Comparison of ENCODE assay signal across 20 cellular contexts in genomic region chr14:71588028-71588427, GRCh38.
DNase-seq lines count a peak whose midpoint lies in the region; ATAC-seq, FAIRE-seq and TF ChIP-seq lines count a peak whose summit lies in the region.
"Had no signal": no experiment of that assay in that cellular context is flagged by ENCODE, and none has a peak within 500 bp of the region (broad histone marks: within the 10 kb centered on the region; RNA-seq: fewer than 3 reads in every experiment).

No MANE protein-coding gene starts in this region.

- DNase-seq in HFFc6: peak; percentile 77
- peak; percentile 36 for DNase-seq in amniotic stem cell (lab: John Stamatoyannopoulos, UW)
- DNase-seq in fibroblast of peridontal ligament (ENCODE audit: extremely low read depth): peak; percentile 71
- DNase-seq in urothelium cell line (ENCODE audit: low spot score): no peak
- no peak for DNase-seq in naive thymus-derived CD4-positive, alpha-beta T cell
- no peak for DNase-seq in trophoblast cell
- DNase-seq in HEK293T (ENCODE audit: extremely low spot score): no peak
- DNase-seq: activated effector memory CD4-positive, alpha-beta T cell treated with Interleukin-2 at 50 U/mL for 16 hours; anterior cingulate cortex; CD8-positive, alpha-beta memory T cell; effector CD4-positive, alpha-beta T cell; foreskin melanocyte; lower lobe of right lung; natural killer cell; NCI-H1048; stimulated activated CD4-positive, alpha-beta T cell treated with anti-CD3 and anti-CD28 coated beads, Interleukin-1b, Interleukin-23, amount 100 ng/mL, for 48 hours; T-helper 1 cell had no signal

- H2BK120ac ChIP-seq in trophoblast cell (ENCODE audit: insufficient read depth, low read length, poor library complexity): no peak overlapping the region

- no peak overlapping the region for H3K18ac ChIP-seq in trophoblast cell (ENCODE audit: low read length)

- H3K27me3 ChIP-seq in naive thymus-derived CD4-positive, alpha-beta T cell (ENCODE audit: control insufficient read depth in 2 of 2, insufficient read depth in 2 of 2, low read length in 2 of 2): no peaks in the 10 kb centered on the region
- H3K27me3 ChIP-seq in trophoblast cell (ENCODE audit: insufficient read depth, low read length): no peaks in the 10 kb centered on the region
- H3K27me3 ChIP-seq: suprapubic skin had no signal

- intact Hi-C loops in naive thymus-derived CD4-positive, alpha-beta T cell (cut with micrococcal nuclease): no loop called here

- no peaks in the 10 kb centered on the region for H3K79me1 ChIP-seq in trophoblast cell (ENCODE audit: low read length)

- ATAC-seq in naive thymus-derived CD4-positive, alpha-beta T cell: no peak
- ATAC-seq: lower lobe of right lung, natural killer cell, WTC11 had no signal

- no peak overlapping the region for H2BK12ac ChIP-seq in trophoblast cell (ENCODE audit: low read length)

- CTCF ChIA-PET in naive thymus-derived CD4-positive, alpha-beta T cell (lab: Charles Lee): no interaction called here
- CTCF ChIA-PET in HEK293T (lab: Yijun Ruan, JAX): no interaction called here

- no peaks in the 10 kb centered on the region for H3K36me3 ChIP-seq in naive thymus-derived CD4-positive, alpha-beta T cell (ENCODE audit: control insufficient read depth in 2 of 3, insufficient read depth in 3 of 3, low read length in 3 of 3)
- H3K36me3 ChIP-seq in trophoblast cell (ENCODE audit: control insufficient read depth in 1 of 2, insufficient read depth in 2 of 2, low read length in 2 of 2): peaks cover 0 to 3% of the 10 kb centered on the region in 2 experiments
- H3K36me3 ChIP-seq: lower lobe of right lung, suprapubic skin had no signal

- no peak overlapping the region for H4K12ac ChIP-seq in trophoblast cell (ENCODE audit: low read depth, low read length)

- H2AFZ ChIP-seq in trophoblast cell (ENCODE audit: insufficient read depth, low read length, poor library complexity): no peak overlapping the region

- no peak overlapping the region for H3K14ac ChIP-seq in trophoblast cell (ENCODE audit: low read length)

- H3K27ac ChIP-seq in naive thymus-derived CD4-positive, alpha-beta T cell (ENCODE audit: low read depth, low read length): no peak overlapping the region
- no peak overlapping the region for H3K27ac ChIP-seq in trophoblast cell (ENCODE audit: low read depth, low read length)
- H3K27ac ChIP-seq: lower lobe of right lung, RWPE1, suprapubic skin had no signal

- H3K27me3 Mint-ChIP-seq in HFFc6 (ENCODE audit: insufficient read depth): no peaks in the 10 kb centered on the region; the same call in 1 of the 2 replicates
- H3K27me3 Mint-ChIP-seq in naive thymus-derived CD4-positive, alpha-beta T cell: no peaks in the 10 kb centered on the region
- H3K27me3 Mint-ChIP-seq: CD8-positive, alpha-beta memory T cell had no signal

- H3K79me2 ChIP-seq in trophoblast cell (ENCODE audit: control insufficient read depth, insufficient read depth, low read length, poor library complexity): no peaks in the 10 kb centered on the region

- no peak overlapping the region for H3K23ac ChIP-seq in trophoblast cell (ENCODE audit: low read length)

- H3K4me2 ChIP-seq in trophoblast cell (ENCODE audit: low read length): no peak overlapping the region

- H2AK5ac ChIP-seq in trophoblast cell (ENCODE audit: low read length): no peak overlapping the region

- no peak for TF ChIP-seq CTCF in HFFc6 (IDR thresholded peaks at IDR 0.05)

- H3K4me1 ChIP-seq in naive thymus-derived CD4-positive, alpha-beta T cell (ENCODE audit: control insufficient read depth in 2 of 2, insufficient read depth in 2 of 2, low read length in 2 of 2): peaks cover 5 to 6% of the 10 kb centered on the region in 2 donors
- no peaks in the 10 kb centered on the region for H3K4me1 ChIP-seq in trophoblast cell (ENCODE audit: control insufficient read depth in 1 of 2, insufficient read depth in 2 of 2, low read length in 2 of 2)

- H4K91ac ChIP-seq in trophoblast cell (ENCODE audit: low read depth, low read length): no peak overlapping the region

- FAIRE-seq in urothelium cell line (lab: Jason Lieb, UNC): peak; percentile 75

- H4K8ac ChIP-seq in trophoblast cell (ENCODE audit: low read depth, low read length): no peak overlapping the region

- no peak overlapping the region for H3K4me3 ChIP-seq in naive thymus-derived CD4-positive, alpha-beta T cell (ENCODE audit: low read length)
- no peak overlapping the region for H3K4me3 ChIP-seq in trophoblast cell (ENCODE audit: low read depth, low read length)
- H3K4me3 ChIP-seq: lower lobe of right lung, suprapubic skin had no signal

- POLR2A ChIA-PET in naive thymus-derived CD4-positive, alpha-beta T cell (lab: Charles Lee): no interaction called here
- POLR2A ChIA-PET in HEK293T (lab: Yijun Ruan, JAX): no interaction called here

- peak overlapping the region; percentile 74 for H3K27ac Mint-ChIP-seq in HFFc6
- H3K27ac Mint-ChIP-seq in naive thymus-derived CD4-positive, alpha-beta T cell: no peak overlapping the region
- H3K27ac Mint-ChIP-seq: natural killer cell had no signal

- no peak overlapping the region for H3K9ac ChIP-seq in trophoblast cell (ENCODE audit: low read length)

- no peaks in the 10 kb centered on the region for H3K9me3 ChIP-seq in naive thymus-derived CD4-positive, alpha-beta T cell (ENCODE audit: control insufficient read depth in 2 of 3, low read length in 3 of 3)
- no peaks in the 10 kb centered on the region for H3K9me3 ChIP-seq in trophoblast cell (ENCODE audit: insufficient read depth, low read depth, low read length)
- H3K9me3 ChIP-seq: lower lobe of right lung, suprapubic skin had no signal

- H3K36me3 Mint-ChIP-seq in HFFc6 (ENCODE audit: low read depth): peaks cover 28% of the 10 kb centered on the region
- peaks cover 16 to 34% (median 19%) of the 10 kb centered on the region in 5 donors for H3K36me3 Mint-ChIP-seq in naive thymus-derived CD4-positive, alpha-beta T cell
- H3K36me3 Mint-ChIP-seq: natural killer cell had no signal

- H3K9me3 Mint-ChIP-seq in HFFc6: no peaks in the 10 kb centered on the region
- H3K9me3 Mint-ChIP-seq in naive thymus-derived CD4-positive, alpha-beta T cell: peaks cover 0 to 2% (median 0%) of the 10 kb centered on the region in 11 donors
- H3K9me3 Mint-ChIP-seq: CD8-positive, alpha-beta memory T cell; natural killer cell; WTC11 had no signal

- WGBS in trophoblast cell (ENCODE audit: extremely low coverage, insufficient coverage, insufficient read length): no CpG with 5 or more reads among the region's 9 CpGs

- H3K4me3 Mint-ChIP-seq in HFFc6: peak overlapping the region; percentile 85
- H3K4me3 Mint-ChIP-seq in naive thymus-derived CD4-positive, alpha-beta T cell: no peak overlapping the region
- H3K4me3 Mint-ChIP-seq: CD8-positive, alpha-beta memory T cell; natural killer cell; WTC11 had no signal

- peaks cover 100% of the 10 kb centered on the region for H3K4me1 Mint-ChIP-seq in HFFc6 (ENCODE audit: low read depth)
- H3K4me1 Mint-ChIP-seq in naive thymus-derived CD4-positive, alpha-beta T cell: peaks cover 18 to 66% (median 46%) of the 10 kb centered on the region in 7 donors

- H3K4ac ChIP-seq in trophoblast cell (ENCODE audit: low read depth, low read length): no peak overlapping the region

- H2BK5ac ChIP-seq in trophoblast cell (ENCODE audit: low read depth, low read length, poor library complexity): no peak overlapping the region

TF ChIP-seq in HEK293T, 16 proteins besides CTCF, POLR2A, EP300 and RAD21:
- TF ChIP-seq ELF4 (IDR thresholded peaks at IDR 0.05) (no peak), ZNF384 (IDR thresholded peaks at IDR 0.05) (no peak), TARDBP (IDR thresholded peaks at IDR 0.05) (no peak), SUZ12 (IDR thresholded peaks at IDR 0.05) (no peak), LEF1 (IDR thresholded peaks at IDR 0.05; ENCODE audit: borderline replicate concordance) (no peak), FOXM1 (IDR thresholded peaks at IDR 0.05; ENCODE audit: borderline replicate concordance) (no peak), HDGF (IDR thresholded peaks at IDR 0.05; ENCODE audit: borderline replicate concordance) (no peak), PKNOX1 (IDR thresholded peaks at IDR 0.05) (no peak), FOXA1 (IDR thresholded peaks at IDR 0.05) (no peak), SP1 (IDR thresholded peaks at IDR 0.05) (no peak), CTBP1 (IDR thresholded peaks at IDR 0.05; ENCODE audit: borderline replicate concordance) (no peak), ARNT (IDR thresholded peaks at IDR 0.05) (no peak), NFRKB (IDR thresholded peaks at IDR 0.05) (no peak), FOXK2 (IDR thresholded peaks at IDR 0.05) (no peak), BHLHE40 (IDR thresholded peaks at IDR 0.05; ENCODE audit: borderline replicate concordance) (no peak)

Comparison
In these comparisons a context has a peak if more than half of its experiments do, and no peak if none do; other contexts are left out.
1. DNase-seq: peak in HFFc6 (single experiment), amniotic stem cell (single experiment) and fibroblast of peridontal ligament (single experiment); none in urothelium cell line (single experiment), naive thymus-derived CD4-positive, alpha-beta T cell (0 of 9), trophoblast cell (0 of 2) and HEK293T (single experiment).